Comparison of ENCODE assay signal across 1 cellular context in the genomic region with DNA sequence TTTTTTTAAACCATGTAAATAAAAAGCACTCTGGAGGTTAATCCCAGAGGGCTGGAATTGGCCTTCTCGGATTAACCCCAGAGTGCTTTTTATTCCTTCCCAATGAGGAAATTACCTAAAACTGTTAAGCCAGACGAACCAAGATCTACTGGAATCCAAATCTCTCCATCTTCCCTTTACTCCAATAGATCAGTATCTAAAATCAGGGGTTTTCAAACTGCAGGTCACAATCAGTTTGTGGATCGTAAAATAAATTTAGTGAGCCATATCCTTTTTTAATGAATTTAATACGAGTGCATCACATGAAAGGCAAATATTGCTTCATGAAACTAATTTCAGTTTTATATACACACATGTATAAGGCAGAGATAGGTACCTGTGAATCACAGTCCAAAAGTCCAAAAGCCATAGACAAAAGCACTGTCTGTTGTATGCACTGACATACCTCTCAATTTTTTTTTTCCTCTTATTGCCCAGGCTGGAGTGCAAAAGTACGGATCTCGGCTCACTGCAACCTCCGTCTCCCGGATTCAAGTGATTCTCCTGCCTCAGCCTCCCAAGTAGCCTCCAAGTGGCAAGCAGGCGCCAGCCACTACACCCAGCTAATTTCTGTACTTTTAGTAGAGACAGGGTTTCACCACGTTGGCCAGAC.
TF ChIP-seq lines count a peak whose summit lies in the region.

No MANE protein-coding gene starts in this region.

TF ChIP-seq in GM12878, 131 proteins besides CTCF, POLR2A, EP300 and RAD21 (continued from another document):
- TF ChIP-seq, protein P1, sequence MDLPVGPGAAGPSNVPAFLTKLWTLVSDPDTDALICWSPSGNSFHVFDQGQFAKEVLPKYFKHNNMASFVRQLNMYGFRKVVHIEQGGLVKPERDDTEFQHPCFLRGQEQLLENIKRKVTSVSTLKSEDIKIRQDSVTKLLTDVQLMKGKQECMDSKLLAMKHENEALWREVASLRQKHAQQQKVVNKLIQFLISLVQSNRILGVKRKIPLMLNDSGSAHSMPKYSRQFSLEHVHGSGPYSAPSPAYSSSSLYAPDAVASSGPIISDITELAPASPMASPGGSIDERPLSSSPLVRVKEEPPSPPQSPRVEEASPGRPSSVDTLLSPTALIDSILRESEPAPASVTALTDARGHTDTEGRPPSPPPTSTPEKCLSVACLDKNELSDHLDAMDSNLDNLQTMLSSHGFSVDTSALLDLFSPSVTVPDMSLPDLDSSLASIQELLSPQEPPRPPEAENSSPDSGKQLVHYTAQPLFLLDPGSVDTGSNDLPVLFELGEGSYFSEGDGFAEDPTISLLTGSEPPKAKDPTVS (IDR thresholded peaks at IDR 0.05; ENCODE audit: low read depth, low read length) = no peak
